In the genomic region with DNA sequence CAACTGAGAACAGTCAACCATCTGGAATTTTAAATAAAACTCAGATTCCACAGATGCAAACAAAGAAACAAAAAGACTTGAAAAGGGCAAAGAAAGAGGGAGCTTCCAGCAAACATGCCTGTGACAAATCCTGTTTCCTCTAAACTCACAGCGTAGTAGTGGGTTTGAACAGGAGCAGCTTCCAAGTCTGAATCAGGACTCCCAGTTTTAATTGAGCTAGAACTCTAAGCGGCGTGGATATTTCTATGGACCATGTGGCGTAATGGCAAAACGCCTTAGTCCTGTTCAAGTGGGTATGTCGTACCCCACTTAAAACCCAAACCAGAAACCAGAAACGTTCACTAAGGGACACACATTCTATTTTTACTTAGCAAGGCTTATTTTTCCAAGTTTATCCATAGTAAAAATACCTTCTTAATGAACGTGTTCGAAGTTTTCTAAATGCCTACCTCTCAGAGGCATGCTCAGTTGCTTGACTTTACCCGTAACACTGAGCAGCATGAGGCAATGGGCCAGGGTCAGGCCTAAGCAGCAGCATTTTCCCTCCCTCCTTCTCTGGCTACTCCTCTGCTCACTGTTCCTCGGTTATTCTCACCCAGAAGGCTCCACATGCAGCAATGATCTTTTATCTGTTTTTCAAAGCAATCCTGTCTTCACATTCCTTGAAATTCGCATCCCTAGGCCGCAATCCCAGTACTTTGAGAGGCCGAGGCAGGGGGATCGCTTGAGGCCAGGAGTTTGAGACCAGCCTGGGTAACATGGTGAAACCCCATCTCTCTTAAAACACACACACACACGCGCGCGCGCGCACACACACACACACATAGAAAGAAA, we compare ENCODE assay signal across 9 cellular contexts.
A peak's percentile ranks its signal among the peaks of the same experiment; 100 is the strongest.
DNase-seq lines count a peak whose midpoint lies in the region; ATAC-seq and TF ChIP-seq lines count a peak whose summit lies in the region.
"Had no signal": no experiment of that assay in that cellular context is flagged by ENCODE, and none has a peak within 500 bp of the region (broad histone marks: within the 10 kb centered on the region; RNA-seq: fewer than 3 reads in every experiment).

No MANE protein-coding gene starts in this region.

- H3K36me3 ChIP-seq in upper lobe of right lung, result peaks cover 4% of the 10 kb centered on the region

- TF ChIP-seq CTCF in chondrocyte (IDR thresholded peaks at IDR 0.05) (no peak), upper lobe of right lung (IDR thresholded peaks at IDR 0.05) (no peak)

- no peaks in the 10 kb centered on the region for H3K9me3 ChIP-seq in upper lobe of right lung

- H3K27ac Mint-ChIP-seq in activated T-cell treated with anti-CD3 and anti-CD28 coated beads, Interleukin-2, amount 50 U/mL, for 72 hours, result peak overlapping the region; percentile 98
- peak overlapping the region; percentile 97 for H3K27ac Mint-ChIP-seq in chondrocyte (ENCODE audit: unreplicated experiment)

- H3K4me3 ChIP-seq in upper lobe of right lung, result no peak overlapping the region

- peak overlapping the region; percentile 54 to 82 for H3K4me3 Mint-ChIP-seq in activated T-cell treated with anti-CD3 and anti-CD28 coated beads, Interleukin-2, amount 50 U/mL, for 72 hours
- H3K4me3 Mint-ChIP-seq in chondrocyte (ENCODE audit: unreplicated experiment), result no peak overlapping the region

- DNase-seq in activated T-cell treated with anti-CD3 and anti-CD28 coated beads, Interleukin-2, amount 50 U/mL, for 72 hours, result no peak
- DNase-seq in activated T-cell treated with anti-CD3 and anti-CD28 coated beads for 4 hours, result no peak
- no peak for DNase-seq in chondrocyte (ENCODE audit: low spot score)
- peak; percentile 50 for DNase-seq in medulla oblongata (ENCODE audit: extremely low spot score)
- peak; percentile 12 for DNase-seq in upper lobe of right lung
- DNase-seq in NCI-H146 (lab: John Stamatoyannopoulos, UW), result no peak
- no peak for DNase-seq in iPS-NIHi7 (ENCODE audit: extremely low spot score)
- DNase-seq: GF-D8 had no signal

- no peaks in the 10 kb centered on the region for H3K27me3 Mint-ChIP-seq in activated T-cell treated with anti-CD3 and anti-CD28 coated beads, Interleukin-2, amount 50 U/mL, for 72 hours (ENCODE audit: low read depth)
- H3K27me3 Mint-ChIP-seq in chondrocyte (ENCODE audit: low read depth), result no peaks in the 10 kb centered on the region

- peaks cover 94% of the 10 kb centered on the region for H3K4me1 Mint-ChIP-seq in activated T-cell treated with anti-CD3 and anti-CD28 coated beads, Interleukin-2, amount 50 U/mL, for 72 hours (ENCODE audit: low read depth)
- H3K4me1 Mint-ChIP-seq in chondrocyte (ENCODE audit: low read depth), result peaks cover 68% of the 10 kb centered on the region

- peak overlapping the region; percentile 49 for H3K27ac ChIP-seq in upper lobe of right lung

- ATAC-seq in activated T-cell treated with anti-CD3 and anti-CD28 coated beads, Interleukin-2, amount 50 U/mL, for 72 hours (replicated peaks in 1 of 2), result no peak
- no peak for ATAC-seq in upper lobe of right lung
- ATAC-seq in GM21526 (IDR thresholded peaks at IDR 0.05; ENCODE audit: low FRiP score, unreplicated experiment), result no peak

- peaks cover 32% of the 10 kb centered on the region for H3K4me1 ChIP-seq in upper lobe of right lung

- no peaks in the 10 kb centered on the region for H3K27me3 ChIP-seq in upper lobe of right lung

- no peaks in the 10 kb centered on the region for H3K9me3 Mint-ChIP-seq in activated T-cell treated with anti-CD3 and anti-CD28 coated beads, Interleukin-2, amount 50 U/mL, for 72 hours
- H3K9me3 Mint-ChIP-seq in chondrocyte (ENCODE audit: low read depth), result no peaks in the 10 kb centered on the region

- H3K36me3 Mint-ChIP-seq in activated T-cell treated with anti-CD3 and anti-CD28 coated beads, Interleukin-2, amount 50 U/mL, for 72 hours (ENCODE audit: insufficient read depth in 2 of 2), result peaks cover 19 to 40% of the 10 kb centered on the region in 2 donors
- peaks cover 12% of the 10 kb centered on the region for H3K36me3 Mint-ChIP-seq in chondrocyte (ENCODE audit: low read depth)

- intact Hi-C loops in upper lobe of right lung (cut with DNase I), result no loop called here

Comparison
In these comparisons a context has a peak if more than half of its experiments do, and no peak if none do; other contexts are left out.
1. DNase-seq: peak in medulla oblongata (single experiment) and upper lobe of right lung (single experiment); none in activated T-cell treated with anti-CD3 and anti-CD28 coated beads, Interleukin-2, amount 50 U/mL, for 72 hours (0 of 2), activated T-cell treated with anti-CD3 and anti-CD28 coated beads for 4 hours (single experiment), chondrocyte (single experiment), NCI-H146 (single experiment) and iPS-NIHi7 (single experiment).